In genomic region chr17:66602659-66603363, GRCh38 we compare ENCODE assay signal across 17 cellular contexts.
DNase-seq lines count a peak whose midpoint lies in the region; ATAC-seq, FAIRE-seq and TF ChIP-seq lines count a peak whose summit lies in the region.
"Had no signal": no experiment of that assay in that cellular context is flagged by ENCODE, and none has a peak within 500 bp of the region (broad histone marks: within the 10 kb centered on the region; RNA-seq: fewer than 3 reads in every experiment).

No MANE protein-coding gene starts in this region.

- H3K9me3 ChIP-seq in K562 (replicated peaks; ENCODE audit: control insufficient read depth, insufficient read depth, low read depth, low read length) (no peaks in the 10 kb centered on the region), sigmoid colon (no peaks in the 10 kb centered on the region)
- H3K9me3 ChIP-seq: neutrophil had no signal

- FAIRE-seq in HTR-8/SVneo (lab: Jason Lieb, UNC), result peak; percentile 60
- FAIRE-seq in K562 (lab: Jason Lieb, UNC), result peak; percentile 52
- FAIRE-seq: RCC 7860 had no signal

- in situ Hi-C loops in K562 (cut with MboI), result no loop called here

- no peak for TF ChIP-seq POLR2A in K562 (conservative IDR thresholded peaks at IDR 0.05)
- TF ChIP-seq POLR2A in sigmoid colon (IDR thresholded peaks at IDR 0.05), result no peak

- POLR2A ChIA-PET in K562 (lab: Yijun Ruan, JAX), result no interaction called here

- H3K79me2 ChIP-seq in K562 (ENCODE audit: control insufficient read depth, insufficient read depth, low read length), result no peaks in the 10 kb centered on the region

- H3K27me3 ChIP-seq in K562 (ENCODE audit: control insufficient read depth in 2 of 2, insufficient read depth in 2 of 2, low read length in 2 of 2) (no peaks in the 10 kb centered on the region), sigmoid colon (no peaks in the 10 kb centered on the region)
- H3K27me3 ChIP-seq: neutrophil had no signal

- no peak overlapping the region for H3K4me3 ChIP-seq in K562
- H3K4me3 ChIP-seq in sigmoid colon, result no peak overlapping the region
- H3K4me3 ChIP-seq: skin epidermis had no signal

- intact Hi-C loops in K562 (cut with micrococcal nuclease), result no loop called here
- intact Hi-C loops in left cardiac atrium (cut with DNase I), result no loop called here
- intact Hi-C loops in sigmoid colon (cut with DNase I), result no loop called here

- DNase-seq in HTR-8/SVneo (ENCODE audit: insufficient read length, low spot score), result peak; percentile 45
- no peak for DNase-seq in K562 (ENCODE audit: extremely low read depth in 1 of 4, low spot score in 3 of 4)
- DNase-seq in left cardiac atrium, result peak; percentile 32
- peak; percentile 71 for DNase-seq in sigmoid colon
- DNase-seq in NCI-H1105 (lab: John Stamatoyannopoulos, UW), result no peak
- DNase-seq: activated CD4-positive, alpha-beta T cell treated with anti-CD3 and anti-CD28 coated beads for 4 hours; aorta; CD4-positive, alpha-beta memory T cell; effector memory CD4-positive, alpha-beta T cell; mammary epithelial cell; NCI-H1436 treated with DMSO at 0.1 percent for 48 hours; NCI-H526 treated with DMSO at 0.1 percent for 48 hours had no signal

- H3K9me1 ChIP-seq in K562 (ENCODE audit: control insufficient read depth, insufficient read depth, low read length), result no peaks in the 10 kb centered on the region

- CTCF ChIA-PET in K562 (lab: Yijun Ruan, JAX; ENCODE audit: low intra/inter-chr PET ratio), result no interaction called here

- WGBS in K562 (ENCODE audit: insufficient coverage, low coverage, missing lambda C conversion rate), result 72% methylated on average over 14 of the region's 14 CpGs
- 94 to 96% methylated on average over 14 of the region's 14 CpGs for WGBS in sigmoid colon, 2 donors

- H2AFZ ChIP-seq in K562 (ENCODE audit: low read depth, low read length), result no peak overlapping the region

- TF ChIP-seq EP300 in K562 (IDR thresholded peaks at IDR 0.05; ENCODE audit: low read length) (no peak), sigmoid colon (IDR thresholded peaks at IDR 0.05) (no peak)

- no TSS peak for BruUV-seq in K562 (replicated peaks; lab: Mats Ljungman, UMichigan)

- TF ChIP-seq RAD21 in K562 (CRISPR knock-in tag; conservative IDR thresholded peaks at IDR 0.05 in 1 of 2, IDR thresholded peaks at IDR 0.05 in 1 of 2), result no peak

- H3K4me1 ChIP-seq in K562 (replicated peaks in 1 of 2; ENCODE audit: control insufficient read depth in 2 of 2, insufficient read depth in 2 of 2, low read length in 2 of 2) (peaks cover 0 to 6% of the 10 kb centered on the region in 2 experiments; a peak in 3 of 5 replicates), sigmoid colon (peaks cover 0 to 33% (median 24%) of the 10 kb centered on the region in 4 donors)

- peak; percentile 55 for ATAC-seq in K562
- ATAC-seq in left cardiac atrium, result peak in 1 of 2 donors; percentile 51
- ATAC-seq in HG03432 (IDR thresholded peaks at IDR 0.05; ENCODE audit: unreplicated experiment), result no peak
- ATAC-seq in HG03097 (IDR thresholded peaks at IDR 0.05; ENCODE audit: low FRiP score, unreplicated experiment), result no peak

- H3K27ac ChIP-seq in K562 (ENCODE audit: extremely low read depth, low read depth, low read length) (no peak overlapping the region), sigmoid colon (peak overlapping the region in 3 of 4 donors; percentile 49 to 64 (median 52))
- H3K27ac ChIP-seq: neutrophil, skin epidermis had no signal

- peak overlapping the region; percentile 14; the same call in 1 of the 2 replicates for H3K4me2 ChIP-seq in K562 (ENCODE audit: insufficient read depth, low read length)

- no peaks in the 10 kb centered on the region for H3K36me3 ChIP-seq in K562 (ENCODE audit: control insufficient read depth, insufficient read depth, low read length)
- no peaks in the 10 kb centered on the region for H3K36me3 ChIP-seq in sigmoid colon
- H3K36me3 ChIP-seq: neutrophil had no signal

- TF ChIP-seq CTCF in K562 (IDR thresholded peaks at IDR 0.05 in 2 of 3, conservative IDR thresholded peaks at IDR 0.05 in 1 of 3; ENCODE audit: insufficient read depth in 2 of 3, low read depth in 1 of 3, low read length in 3 of 3) (no peak), sigmoid colon (IDR thresholded peaks at IDR 0.05) (no peak)

- H3K9ac ChIP-seq in K562 (ENCODE audit: insufficient read depth in 1 of 2, low read depth in 2 of 2, low read length in 2 of 2), result peak overlapping the region in 1 of 2 experiments; percentile 28; a peak in 1 of 4 replicates

- H4K20me1 ChIP-seq in K562 (replicated peaks; ENCODE audit: control insufficient read depth, insufficient read depth, low read length), result no peaks in the 10 kb centered on the region

TF ChIP-seq in K562, 482 proteins besides CTCF, POLR2A, EP300 and RAD21 (continues in another document):
- TF ChIP-seq RERE (CRISPR knock-in tag; IDR thresholded peaks at IDR 0.05; ENCODE audit: borderline replicate concordance) (no peak), SMAD3 (CRISPR knock-in tag; conservative IDR thresholded peaks at IDR 0.05) (no peak), ZNF277 (CRISPR knock-in tag; IDR thresholded peaks at IDR 0.05; ENCODE audit: borderline replicate concordance) (no peak), TOE1 (IDR thresholded peaks at IDR 0.05; ENCODE audit: borderline replicate concordance) (peak; percentile 47; the same call in 1 of the 2 replicates), TOE1 (CRISPR knock-in tag; IDR thresholded peaks at IDR 0.05; ENCODE audit: borderline replicate concordance, low read depth) (no peak), BCL6 (CRISPR knock-in tag; IDR thresholded peaks at IDR 0.05) (no peak), USF2 (CRISPR knock-in tag; IDR thresholded peaks at IDR 0.05) (peak; percentile 37)

Comparison
In these comparisons a context has a peak if more than half of its experiments do, and no peak if none do; other contexts are left out.
1. DNase-seq: peak in HTR-8/SVneo (single experiment), left cardiac atrium (single experiment) and sigmoid colon (single experiment); none in K562 (0 of 4) and NCI-H1105 (single experiment).